Comparison of ENCODE assay signal across 29 cellular contexts in the genomic region with DNA sequence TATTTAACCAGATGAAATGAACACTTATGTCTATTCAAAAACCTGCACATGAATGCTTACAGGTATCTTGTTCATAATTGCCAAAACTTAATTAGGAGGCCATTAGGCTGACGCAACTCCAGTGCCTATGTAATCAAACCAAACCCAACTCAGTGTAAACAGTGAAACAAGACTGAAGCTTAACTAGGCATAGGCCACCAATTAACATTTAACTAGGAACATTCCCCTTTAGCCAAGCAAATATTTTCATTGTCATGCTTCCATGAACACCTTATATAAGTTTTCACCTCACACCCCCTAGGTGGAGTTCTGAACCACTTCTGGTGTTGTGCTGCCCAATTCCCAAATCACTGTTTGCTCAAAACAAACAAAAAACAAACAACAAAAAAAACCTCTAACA.
A peak's percentile ranks its signal among the peaks of the same experiment; 100 is the strongest.
DNase-seq lines count a peak whose midpoint lies in the region; ATAC-seq, FAIRE-seq and TF ChIP-seq lines count a peak whose summit lies in the region.
"Had no signal": no experiment of that assay in that cellular context is flagged by ENCODE, and none has a peak within 500 bp of the region (broad histone marks: within the 10 kb centered on the region; RNA-seq: fewer than 3 reads in every experiment).

No MANE protein-coding gene starts in this region.

- no peak overlapping the region for H3K4me2 ChIP-seq in HepG2 (ENCODE audit: low read depth, low read length)
- H3K4me2 ChIP-seq: BLaER1 treated with 17β-estradiol and CSF1 and Interleukin-3, amounts not matched to agents 10 nM and 100 nM had no signal

- ATAC-seq in HepG2 (no peak), psoas muscle (no peak), esophagus mucosa (no peak), GM18868 (IDR thresholded peaks at IDR 0.05; ENCODE audit: unreplicated experiment) (no peak)
- ATAC-seq: left lung; naive thymus-derived CD8-positive, alpha-beta T cell; stimulated activated naive CD8-positive, alpha-beta T cell treated with anti-CD3 and anti-CD28 coated beads, Interleukin-15, Interleukin-2, amounts not matched to agents 100 U/mL and 50 U/mL, for 24 hours had no signal

- no peak overlapping the region for H3K9ac ChIP-seq in liver (ENCODE audit: low read depth in 1 of 2, low read length in 2 of 2)
- no peak overlapping the region for H3K9ac ChIP-seq in HepG2 (ENCODE audit: insufficient read depth, low read depth, low read length)
- H3K9ac ChIP-seq in kidney (ENCODE audit: low read length in 2 of 2): no peak overlapping the region
- H3K9ac ChIP-seq: BLaER1 treated with 17β-estradiol and CSF1 and Interleukin-3, amounts not matched to agents 10 nM and 100 nM; GM23248 had no signal

- intact Hi-C loops in HepG2 (cut with micrococcal nuclease; ENCODE audit: unreplicated experiment): no loop called here
- intact Hi-C loops in kidney (cut with DNase I): no loop called here
- intact Hi-C loops in psoas muscle (cut with DNase I): no loop called here

- no peak overlapping the region for H2AFZ ChIP-seq in HepG2 (ENCODE audit: low read length)
- H2AFZ ChIP-seq: GM23248 had no signal

- TF ChIP-seq EP300 in HepG2 (IDR thresholded peaks at IDR 0.05; ENCODE audit: low read depth in 2 of 2, low read length in 2 of 2) (no peak), HepG2 (CRISPR knock-in tag; IDR thresholded peaks at IDR 0.05; ENCODE audit: borderline replicate concordance) (no peak)

- H3K79me2 ChIP-seq in HepG2 (ENCODE audit: insufficient read depth, low read length): no peaks in the 10 kb centered on the region

- FAIRE-seq in HepG2 (lab: Jason Lieb, UNC): no peak
- peak; percentile 32 for FAIRE-seq in kidney (lab: Jason Lieb, UNC)
- FAIRE-seq: GM18507, RCC 7860 had no signal

- TF ChIP-seq CTCF in liver (IDR thresholded peaks at IDR 0.05; ENCODE audit: low read depth, low read length, missing input control): peak; percentile 9
- no peak for TF ChIP-seq CTCF in HepG2 (CRISPR knock-in tag; IDR thresholded peaks at IDR 0.05)
- TF ChIP-seq CTCF in kidney (IDR thresholded peaks at IDR 0.05; ENCODE audit: borderline replicate concordance, extremely low read depth, insufficient read depth): no peak
- TF ChIP-seq CTCF in psoas muscle (IDR thresholded peaks at IDR 0.05): no peak

- H3K27ac ChIP-seq in liver (ENCODE audit: low read depth in 1 of 2, low read length in 2 of 2) (peak overlapping the region; percentile 41 to 43), HepG2 (ENCODE audit: extremely low read length, insufficient read depth, low read length) (no peak overlapping the region), kidney (ENCODE audit: low read depth in 2 of 2, low read length in 2 of 2) (no peak overlapping the region), psoas muscle (no peak overlapping the region)
- H3K27ac ChIP-seq: ascending aorta; BLaER1 treated with 17β-estradiol and CSF1 and Interleukin-3, amounts not matched to agents 10 nM and 100 nM; GM23248; left lung; right atrium auricular region; SJCRH30; thoracic aorta; vagina had no signal

- TF ChIP-seq RAD21 in liver (IDR thresholded peaks at IDR 0.05): peak; percentile 46 to 68
- TF ChIP-seq RAD21 in HepG2 (CRISPR knock-in tag; IDR thresholded peaks at IDR 0.05): no peak

- in situ Hi-C loops in HepG2 (cut with HindIII; ENCODE audit: extremely low pct_ligation_motif_present, low pct_unique_long_range_greater_than_20kb): no loop called here

- BruUV-seq in HepG2 (replicated peaks; lab: Mats Ljungman, UMichigan): no TSS peak

- peaks cover 0 to 7% (median 0%) of the 10 kb centered on the region in 4 donors for H3K9me3 ChIP-seq in liver (ENCODE audit: control insufficient read depth in 4 of 4, low read length in 3 of 4)
- peaks cover 78% of the 10 kb centered on the region for H3K9me3 ChIP-seq in HepG2 (ENCODE audit: low read length)
- H3K9me3 ChIP-seq in kidney (ENCODE audit: control insufficient read depth in 1 of 2, low read length in 2 of 2): peaks cover 0 to 4% of the 10 kb centered on the region in 2 donors
- peaks cover 4% of the 10 kb centered on the region for H3K9me3 ChIP-seq in psoas muscle
- H3K9me3 ChIP-seq: ascending aorta, right atrium auricular region, SJCRH30, thoracic aorta, vagina had no signal

- no peaks in the 10 kb centered on the region for H4K20me1 ChIP-seq in HepG2 (ENCODE audit: insufficient read depth, low read length)
- H4K20me1 ChIP-seq: BLaER1 treated with 17β-estradiol and CSF1 and Interleukin-3, amounts not matched to agents 10 nM and 100 nM had no signal

- no peak overlapping the region for H3K4me3 ChIP-seq in liver (ENCODE audit: low read depth in 1 of 3, low read length in 3 of 3)
- no peak overlapping the region for H3K4me3 ChIP-seq in HepG2 (replicated peaks in 1 of 3; ENCODE audit: insufficient read depth in 1 of 3, low read depth in 2 of 3, low read length in 3 of 3)
- peak overlapping the region in 1 of 2 donors; percentile 23 for H3K4me3 ChIP-seq in kidney (ENCODE audit: low read length in 2 of 2)
- H3K4me3 ChIP-seq in psoas muscle: no peak overlapping the region
- H3K4me3 ChIP-seq: ascending aorta; BLaER1 treated with 17β-estradiol and CSF1 and Interleukin-3, amounts not matched to agents 10 nM and 100 nM; GM23248; left lung; right atrium auricular region; SJCRH30; thoracic aorta; vagina had no signal

- POLR2A ChIA-PET in HepG2 (lab: Yijun Ruan, JAX): no interaction called here

- H3K4me1 ChIP-seq in liver (ENCODE audit: control insufficient read depth in 4 of 4, insufficient read depth in 4 of 4, low read length in 3 of 4): peaks cover 0 to 16% (median 12%) of the 10 kb centered on the region in 4 donors
- H3K4me1 ChIP-seq in HepG2 (ENCODE audit: insufficient read depth, low read length): no peaks in the 10 kb centered on the region
- H3K4me1 ChIP-seq in kidney (ENCODE audit: control insufficient read depth in 1 of 2, insufficient read depth in 1 of 2, low read depth in 1 of 2, low read length in 2 of 2): peaks cover 0 to 6% of the 10 kb centered on the region in 2 donors
- H3K4me1 ChIP-seq in psoas muscle: no peaks in the 10 kb centered on the region
- H3K4me1 ChIP-seq: ascending aorta; BLaER1 treated with 17β-estradiol and CSF1 and Interleukin-3, amounts not matched to agents 10 nM and 100 nM; left lung; right atrium auricular region; SJCRH30; vagina had no signal

- TF ChIP-seq POLR2A in HepG2 (IDR thresholded peaks at IDR 0.05; ENCODE audit: insufficient read depth in 1 of 2, low read depth in 2 of 2, low read length in 2 of 2): no peak

- H3K36me3 ChIP-seq in liver (ENCODE audit: control insufficient read depth in 4 of 4, insufficient read depth in 3 of 4, low read depth in 1 of 4, low read length in 3 of 4) (no peaks in the 10 kb centered on the region), HepG2 (replicated peaks in 1 of 2; ENCODE audit: control insufficient read depth in 1 of 2, insufficient read depth in 2 of 2, low read length in 2 of 2) (no peaks in the 10 kb centered on the region), kidney (ENCODE audit: control insufficient read depth in 1 of 2, insufficient read depth in 2 of 2, low read length in 2 of 2) (no peaks in the 10 kb centered on the region), psoas muscle (ENCODE audit: insufficient read depth in 1 of 2, low read depth in 1 of 2) (no peaks in the 10 kb centered on the region)
- H3K36me3 ChIP-seq: ascending aorta; BLaER1 treated with 17β-estradiol and CSF1 and Interleukin-3, amounts not matched to agents 10 nM and 100 nM; left lung; right atrium auricular region; SJCRH30; thoracic aorta; vagina had no signal

- H3K27me3 ChIP-seq in liver (ENCODE audit: control insufficient read depth in 4 of 4, insufficient read depth in 4 of 4, low read length in 3 of 4): no peaks in the 10 kb centered on the region
- no peaks in the 10 kb centered on the region for H3K27me3 ChIP-seq in HepG2 (ENCODE audit: control insufficient read depth in 1 of 2, insufficient read depth in 2 of 2, low read length in 2 of 2)
- no peaks in the 10 kb centered on the region for H3K27me3 ChIP-seq in psoas muscle (ENCODE audit: insufficient read depth in 3 of 3, low read length in 2 of 3)
- H3K27me3 ChIP-seq: ascending aorta; BLaER1 treated with 17β-estradiol and CSF1 and Interleukin-3, amounts not matched to agents 10 nM and 100 nM; left lung; right atrium auricular region; SJCRH30; vagina had no signal

- CTCF ChIA-PET in HepG2 (lab: Yijun Ruan, JAX; ENCODE audit: low intra/inter-chr PET ratio, low total read pairs): no interaction called here

- 35% methylated on average over 1 of the region's 1 CpG for WGBS in liver
- 0% methylated on average over 1 of the region's 1 CpG for WGBS in HepG2 (ENCODE audit: low lambda C conversion rate)
- 39 to 100% (median 94%) methylated on average over 1 of the region's 1 CpG for WGBS in psoas muscle, 3 donors

- no peak for DNase-seq in HepG2 (ENCODE audit: low spot score)
- peak; percentile 30 for DNase-seq in NCI-H526 treated with DMSO at 0.1 percent for 48 hours (lab: John Stamatoyannopoulos, UW)
- DNase-seq in kidney: no peak
- no peak for DNase-seq in psoas muscle
- DNase-seq in HK-2 (ENCODE audit: unreplicated experiment): no peak
- DNase-seq: ACHN; activated CD4-positive, alpha-beta memory T cell treated with anti-CD3 and anti-CD28 coated beads, Interleukin-2, amount 10 ng/mL, durations not matched to agents 7 days and 5 days; caudate nucleus; DMS 273 treated with DMSO at 0.1 percent for 48 hours; GF-D8; GM23248; head of caudate nucleus; KBM-7; left lung; midbrain; MM.1S; naive thymus-derived CD8-positive, alpha-beta T cell; SJCRH30; stimulated activated naive CD8-positive, alpha-beta T cell treated with anti-CD3 and anti-CD28 coated beads, Interleukin-15, Interleukin-2, amounts not matched to agents 100 U/mL and 50 U/mL, for 24 hours had no signal

TF ChIP-seq in liver, 16 proteins besides CTCF, POLR2A, EP300 and RAD21 (continues in another document):
- TF ChIP-seq, protein P1, sequence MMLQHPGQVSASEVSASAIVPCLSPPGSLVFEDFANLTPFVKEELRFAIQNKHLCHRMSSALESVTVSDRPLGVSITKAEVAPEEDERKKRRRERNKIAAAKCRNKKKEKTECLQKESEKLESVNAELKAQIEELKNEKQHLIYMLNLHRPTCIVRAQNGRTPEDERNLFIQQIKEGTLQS (IDR thresholded peaks at IDR 0.05): peak; percentile 81
- peak; percentile 40 for TF ChIP-seq MAX (IDR thresholded peaks at IDR 0.05)
- TF ChIP-seq NR2F2 (IDR thresholded peaks at IDR 0.05): no peak

TF ChIP-seq in HepG2, 621 proteins besides CTCF, POLR2A, EP300 and RAD21 (continues in another document):
- TF ChIP-seq TAF15 (IDR thresholded peaks at IDR 0.05; ENCODE audit: low read depth, low read length, poor library complexity, severe bottlenecking): no peak
- no peak for TF ChIP-seq ZNF747 (CRISPR knock-in tag; IDR thresholded peaks at IDR 0.05; ENCODE audit: borderline replicate concordance)
- TF ChIP-seq, protein P2, sequence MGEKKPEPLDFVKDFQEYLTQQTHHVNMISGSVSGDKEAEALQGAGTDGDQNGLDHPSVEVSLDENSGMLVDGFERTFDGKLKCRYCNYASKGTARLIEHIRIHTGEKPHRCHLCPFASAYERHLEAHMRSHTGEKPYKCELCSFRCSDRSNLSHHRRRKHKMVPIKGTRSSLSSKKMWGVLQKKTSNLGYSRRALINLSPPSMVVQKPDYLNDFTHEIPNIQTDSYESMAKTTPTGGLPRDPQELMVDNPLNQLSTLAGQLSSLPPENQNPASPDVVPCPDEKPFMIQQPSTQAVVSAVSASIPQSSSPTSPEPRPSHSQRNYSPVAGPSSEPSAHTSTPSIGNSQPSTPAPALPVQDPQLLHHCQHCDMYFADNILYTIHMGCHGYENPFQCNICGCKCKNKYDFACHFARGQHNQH (CRISPR knock-in tag; IDR thresholded peaks at IDR 0.05): no peak

Comparison
In these comparisons a context has a peak if more than half of its experiments do, and no peak if none do; other contexts are left out.
1. H3K27ac ChIP-seq: peak in liver (2 of 2); none in HepG2 (single experiment), kidney (0 of 2) and psoas muscle (single experiment).